17 cellular contexts compared by ENCODE assay signal in genomic region chr15:40549894-40550293, GRCh38. TPM values are rescaled to one million over a fixed set of nuclear protein-coding genes. Genes with fewer than 3 reads are reported as not detected.
A peak's percentile ranks its signal among the peaks of the same experiment; 100 is the strongest.
DNase-seq lines count a peak whose midpoint lies in the region; ATAC-seq, FAIRE-seq and TF ChIP-seq lines count a peak whose summit lies in the region.
"Had no signal": no experiment of that assay in that cellular context is flagged by ENCODE, and none has a peak within 500 bp of the region (broad histone marks: within the 10 kb centered on the region; RNA-seq: fewer than 3 reads in every experiment).

No MANE protein-coding gene starts in this region.

- ATAC-seq in GM18498 (IDR thresholded peaks at IDR 0.05; ENCODE audit: unreplicated experiment), result peak; percentile 9
- peak; percentile 2 for ATAC-seq in HG02759 (IDR thresholded peaks at IDR 0.05; ENCODE audit: unreplicated experiment)
- ATAC-seq in GM12878, result peak; percentile 34
- ATAC-seq in mucosa of descending colon, result peak; percentile 61
- no peak for ATAC-seq in HG02642 (IDR thresholded peaks at IDR 0.05; ENCODE audit: poor library complexity, unreplicated experiment)
- no peak for ATAC-seq in HG03108 (IDR thresholded peaks at IDR 0.05; ENCODE audit: unreplicated experiment)
- no peak for ATAC-seq in SK-N-SH treated with all-trans-retinoic acid at 6 μM for 48 hours
- ATAC-seq: T-cell had no signal

- no peak for TF ChIP-seq RAD21 in GM12878 (IDR thresholded peaks at IDR 0.05; ENCODE audit: insufficient read depth, low read depth, low read length)

- no peak for DNase-seq in GM12878 (ENCODE audit: low read depth, low spot score)
- DNase-seq in mucosa of descending colon, result peak in 1 of 3 donors; percentile 31
- DNase-seq in NOMO-1 (lab: John Stamatoyannopoulos, UW; ENCODE audit: unreplicated experiment in 2 of 2), result no peak
- DNase-seq: activated T-cell treated with anti-CD3 and anti-CD28 coated beads for 4 hours; HFFc6; NCI-H1105; NCI-H510A; stimulated activated CD4-positive, alpha-beta T cell treated with anti-CD3 and anti-CD28 coated beads, Interleukin-12 subunit alpha, Interleukin-12 subunit beta, amount 100 ng/mL, for 4 hours; T-cell had no signal

- H3K4me2 ChIP-seq in GM12878 (ENCODE audit: control insufficient read depth, insufficient read depth), result peak overlapping the region; percentile 90

- H3K9ac ChIP-seq in GM12878 (ENCODE audit: control insufficient read depth, insufficient read depth, low read length), result peak overlapping the region; percentile 33

- WGBS in GM12878 (ENCODE audit: insufficient coverage, insufficient replicate concordance, low lambda C conversion rate, missing lambda C conversion rate), result 47% methylated on average over 9 of the region's 9 CpGs

- intact Hi-C loops in GM12878 (cut with micrococcal nuclease; ENCODE audit: unreplicated experiment), result loop anchor here (2.0 kb wide), 1 partner anchor 15 kb away; the partner anchor contains the start of gene CCDC32
- intact Hi-C loops in mucosa of descending colon (cut with DNase I, micrococcal nuclease), result no loop called here

- TF ChIP-seq POLR2A in GM12878 (IDR thresholded peaks at IDR 0.05; ENCODE audit: low read depth, low read length), result no peak

- H3K4me1 ChIP-seq in GM12878 (ENCODE audit: control insufficient read depth, insufficient read depth, low read length) (peaks cover 77% of the 10 kb centered on the region), mucosa of descending colon (ENCODE audit: low read depth) (no peaks in the 10 kb centered on the region)

- H3K27ac ChIP-seq in GM12878 (ENCODE audit: control insufficient read depth, insufficient read depth), result peak overlapping the region; percentile 89

- no peak overlapping the region for H2AFZ ChIP-seq in GM12878 (ENCODE audit: control insufficient read depth, low read depth, low read length)

- peaks cover 0 to 8% of the 10 kb centered on the region in 2 experiments; a peak in 1 of 4 replicates for H3K36me3 ChIP-seq in GM12878 (ENCODE audit: control insufficient read depth in 2 of 2, insufficient read depth in 2 of 2, low read length in 1 of 2)
- no peaks in the 10 kb centered on the region for H3K36me3 ChIP-seq in mucosa of descending colon (ENCODE audit: low read depth)

- TF ChIP-seq CTCF in GM12878 (IDR thresholded peaks at IDR 0.05 in 2 of 3, conservative IDR thresholded peaks at IDR 0.05 in 1 of 3; ENCODE audit: control insufficient read depth in 2 of 3, extremely low read depth in 1 of 3, insufficient read depth in 1 of 3, low read depth in 3 of 3, low read length in 3 of 3) (no peak), mucosa of descending colon (IDR thresholded peaks at IDR 0.05) (no peak)

- BruUV-seq in GM12878 (replicated peaks; lab: Mats Ljungman, UMichigan), result no TSS peak

- in situ Hi-C loops in GM12878 (cut with MboI), result no loop called here

- no peaks in the 10 kb centered on the region for H4K20me1 ChIP-seq in GM12878 (ENCODE audit: control insufficient read depth, insufficient read depth)

- RAD21 ChIA-PET in GM12878 (lab: Charles Lee; ENCODE audit: unreplicated experiment), result interaction anchor here (0.9 to 2.3 kb wide), 12 partner anchors 8 to 321 kb away, joined by 3 to 23 read pairs (median 5); partner anchors contain the start of genes CCDC32 and RPUSD2

- no peaks in the 10 kb centered on the region for H3K27me3 ChIP-seq in GM12878 (replicated peaks in 1 of 2; ENCODE audit: control insufficient read depth in 2 of 2, insufficient read depth in 2 of 2, low read length in 1 of 2)
- H3K27me3 ChIP-seq: Peyer's patch had no signal

- SMC1A ChIA-PET in GM12878 (lab: Charles Lee; ENCODE audit: uncharacterized antibody, unreplicated experiment), result interaction anchor here (0.6 to 6.2 kb wide), 9 partner anchors 8 to 206 kb away, joined by 3 to 60 read pairs (median 5); partner anchors contain the start of gene CCDC32

- peaks cover 12% of the 10 kb centered on the region for H3K79me2 ChIP-seq in GM12878 (ENCODE audit: control insufficient read depth, insufficient read depth, low read length)

- H3K4me3 ChIP-seq in GM12878 (peak overlapping the region; percentile 4; the same call in 1 of the 2 replicates), mucosa of descending colon (no peak overlapping the region)
- H3K4me3 ChIP-seq: Peyer's patch had no signal

- POLR2A ChIA-PET in GM12878 (lab: Charles Lee), result interaction anchor here (0.9 to 2.8 kb wide), 8 partner anchors 8 to 322 kb away, joined by 3 to 15 read pairs (median 6); partner anchors contain the start of genes CCDC32 and RPUSD2

- FAIRE-seq in GM12878 (lab: Jason Lieb, UNC), result no peak
- FAIRE-seq: endothelial cell of umbilical vein, islet of Langerhans had no signal

- CTCF ChIA-PET in GM12878 (lab: Yijun Ruan, JAX), result interaction anchor here (0.8 to 1.5 kb wide), 4 partner anchors 12 to 29 kb away, joined by 3 to 5 read pairs (median 4); partner anchors contain the start of gene RPUSD2

- H3K9me3 ChIP-seq in GM12878 (replicated peaks; ENCODE audit: control insufficient read depth, insufficient read depth, low read length) (no peaks in the 10 kb centered on the region; the same call in 2 of the 3 replicates), mucosa of descending colon (no peaks in the 10 kb centered on the region)
- H3K9me3 ChIP-seq: Peyer's patch had no signal

- TF ChIP-seq EP300 in GM12878 (IDR thresholded peaks at IDR 0.05; ENCODE audit: borderline replicate concordance in 1 of 2, control insufficient read depth in 1 of 2, low read depth in 2 of 2, low read length in 2 of 2), result no peak; a peak in 1 of 4 replicates

TF ChIP-seq in GM12878, 131 proteins besides CTCF, POLR2A, EP300 and RAD21 (continues in another document):
- TF ChIP-seq SIN3A (IDR thresholded peaks at IDR 0.05; ENCODE audit: low read depth, low read length) (no peak), ZBED1 (IDR thresholded peaks at IDR 0.05; ENCODE audit: borderline replicate concordance) (no peak)

RNA-seq across cellular contexts. Expression of gene CCDC32, which starts 14.9 kb away (rescaled TPM):
- total RNA-seq in GM12878 (2013; cell fraction: nucleolus; rRNA removed), result 50.4 and 56.8 TPM in 2 replicates
- total RNA-seq in GM12878 (2014; rRNA removed) (30.2 and 47.0 TPM in 2 replicates), GM12878 (2014; rRNA removed; fragmentation: Illumina TruSeq; extraction: Trizol) (34.0 and 34.3 TPM in 2 replicates), GM12878 (2021) (36.0 and 38.6 TPM in 2 replicates), mucosa of descending colon (10 to 100 TPM; 32.6 to 35.0 (median 32.8) TPM)
- 33.6 TPM for polyA plus RNA-seq in GM12878 (2011; ENCODE audit: low read depth)
- polyA plus RNA-seq in GM12878 (2011; rRNA removed) (66.2 and 72.9 TPM in 2 replicates), GM12878 (2014; fragmentation: Illumina TruSeq; extraction: Trizol) (34.3 and 48.3 TPM in 2 replicates), GM12878 (2014; fragmentation: Nextera tagmentation; extraction: Ambion mirVana) (10 to 100 TPM; 67.0 to 74.3 TPM), GM12878 (2014; rRNA removed) (31.0 and 33.2 TPM in 2 replicates), GM12878 (2016; fragmentation: Nextera tagmentation; extraction: Ambion mirVana) (10 to 100 TPM; 57.1 to 61.0 TPM)
- 72.1 and 86.0 TPM in 2 replicates for polyA plus RNA-seq in GM12878 (2011; cell fraction: cytosol; rRNA removed)
- polyA plus RNA-seq in GM12878 (2011; cell fraction: nucleus; rRNA removed), result 25.4 and 45.2 TPM in 2 replicates
- polyA plus RNA-seq in GM12878 (2012), result 41.2 and 41.4 TPM in 2 replicates
- 52.4 and 74.0 TPM in 2 replicates for polyA minus RNA-seq in GM12878 (2011; rRNA and poly(A)+ RNA removed)
- 4.5 and 9.5 TPM in 2 replicates for polyA minus RNA-seq in GM12878 (2011; cell fraction: cytosol; rRNA and poly(A)+ RNA removed)
- polyA minus RNA-seq in GM12878 (2011; cell fraction: nucleus; rRNA and poly(A)+ RNA removed), result 13.8 and 24.0 TPM in 2 replicates

RNA-seq across cellular contexts. Expression of gene RPUSD2, which starts 19.2 kb away (rescaled TPM):
- 11.6 and 15.9 TPM in 2 replicates for total RNA-seq in GM12878 (2013; cell fraction: nucleolus; rRNA removed)
- total RNA-seq in GM12878 (2014; rRNA removed), result 25.5 and 26.0 TPM in 2 replicates
- total RNA-seq in GM12878 (2014; rRNA removed; fragmentation: Illumina TruSeq; extraction: Trizol), result 13.1 and 14.4 TPM in 2 replicates
- total RNA-seq in GM12878 (2021), result 22.7 and 26.1 TPM in 2 replicates
- polyA plus RNA-seq in GM12878 (2011; ENCODE audit: low read depth), result 6.1 TPM
- 7.4 and 16.2 TPM in 2 replicates for polyA plus RNA-seq in GM12878 (2011; rRNA removed)
- 14.9 and 20.1 TPM in 2 replicates for polyA plus RNA-seq in GM12878 (2011; cell fraction: cytosol; rRNA removed)
- 9.4 and 13.7 TPM in 2 replicates for polyA plus RNA-seq in GM12878 (2011; cell fraction: nucleus; rRNA removed)
- polyA plus RNA-seq in GM12878 (2012), result 10.8 and 11.7 TPM in 2 replicates
- 8.5 and 12.7 TPM in 2 replicates for polyA plus RNA-seq in GM12878 (2014; fragmentation: Illumina TruSeq; extraction: Trizol)
- polyA plus RNA-seq in GM12878 (2014; fragmentation: Nextera tagmentation; extraction: Ambion mirVana), result 1 to 10 TPM; 4.0 to 8.7 TPM
- polyA plus RNA-seq in GM12878 (2014; rRNA removed), result 20.9 and 26.5 TPM in 2 replicates
- 10 to 100 TPM; 29.5 to 33.3 TPM for polyA plus RNA-seq in GM12878 (2016; fragmentation: Nextera tagmentation; extraction: Ambion mirVana)
- polyA minus RNA-seq in GM12878 (2011; rRNA and poly(A)+ RNA removed), result 21.3 and 25.2 TPM in 2 replicates
- 7.4 and 7.5 TPM in 2 replicates for polyA minus RNA-seq in GM12878 (2011; cell fraction: cytosol; rRNA and poly(A)+ RNA removed)
- polyA minus RNA-seq in GM12878 (2011; cell fraction: nucleus; rRNA and poly(A)+ RNA removed), result 5.7 and 17.0 TPM in 2 replicates
- total RNA-seq in mucosa of descending colon, result 10 to 100 TPM in 1 of 3 donors, 1 to 10 TPM in 2; 9.4 to 10.9 (median 9.4) TPM

RNA-seq across cellular contexts. Expression of gene KNL1, which starts 44.2 kb away (rescaled TPM):
- 58.7 and 140 TPM in 2 replicates for total RNA-seq in GM12878 (2013; cell fraction: nucleolus; rRNA removed)
- total RNA-seq in GM12878 (2014; rRNA removed), result 31.3 and 41.5 TPM in 2 replicates
- 55.5 and 58.1 TPM in 2 replicates for total RNA-seq in GM12878 (2014; rRNA removed; fragmentation: Illumina TruSeq; extraction: Trizol)
- 25.7 and 29.3 TPM in 2 replicates for total RNA-seq in GM12878 (2021)
- polyA plus RNA-seq in GM12878 (2011; ENCODE audit: low read depth), result 3.3 TPM
- 44.1 and 73.9 TPM in 2 replicates for polyA plus RNA-seq in GM12878 (2011; rRNA removed)
- polyA plus RNA-seq in GM12878 (2011; cell fraction: cytosol; rRNA removed), result 12.2 and 13.2 TPM in 2 replicates
- 29.8 and 35.3 TPM in 2 replicates for polyA plus RNA-seq in GM12878 (2011; cell fraction: nucleus; rRNA removed)
- polyA plus RNA-seq in GM12878 (2012), result 7.5 and 7.8 TPM in 2 replicates
- polyA plus RNA-seq in GM12878 (2014; fragmentation: Illumina TruSeq; extraction: Trizol), result 42.7 and 44.0 TPM in 2 replicates
- polyA plus RNA-seq in GM12878 (2014; fragmentation: Nextera tagmentation; extraction: Ambion mirVana), result 10 to 100 TPM; 10.9 to 15.8 TPM
- polyA plus RNA-seq in GM12878 (2014; rRNA removed), result 11.2 and 12.1 TPM in 2 replicates
- 10 to 100 TPM; 26.3 to 30.5 TPM for polyA plus RNA-seq in GM12878 (2016; fragmentation: Nextera tagmentation; extraction: Ambion mirVana)
- polyA minus RNA-seq in GM12878 (2011; rRNA and poly(A)+ RNA removed), result 43.3 and 73.0 TPM in 2 replicates
- polyA minus RNA-seq in GM12878 (2011; cell fraction: cytosol; rRNA and poly(A)+ RNA removed), result 21.1 and 26.9 TPM in 2 replicates
- polyA minus RNA-seq in GM12878 (2011; cell fraction: nucleus; rRNA and poly(A)+ RNA removed), result 29.4 and 43.6 TPM in 2 replicates
- total RNA-seq in mucosa of descending colon, result 1 to 10 TPM; 1.6 to 9.7 (median 3.1) TPM

Comparison
In these comparisons a context has a peak if more than half of its experiments do, and no peak if none do; other contexts are left out.
1. ATAC-seq: peak in GM18498 (single experiment), HG02759 (single experiment), GM12878 (single experiment) and mucosa of descending colon (single experiment); none in HG02642 (single experiment), HG03108 (single experiment) and SK-N-SH treated with all-trans-retinoic acid at 6 μM for 48 hours (single experiment).